ENCODE assay signal across 8 cellular contexts in the genomic region with DNA sequence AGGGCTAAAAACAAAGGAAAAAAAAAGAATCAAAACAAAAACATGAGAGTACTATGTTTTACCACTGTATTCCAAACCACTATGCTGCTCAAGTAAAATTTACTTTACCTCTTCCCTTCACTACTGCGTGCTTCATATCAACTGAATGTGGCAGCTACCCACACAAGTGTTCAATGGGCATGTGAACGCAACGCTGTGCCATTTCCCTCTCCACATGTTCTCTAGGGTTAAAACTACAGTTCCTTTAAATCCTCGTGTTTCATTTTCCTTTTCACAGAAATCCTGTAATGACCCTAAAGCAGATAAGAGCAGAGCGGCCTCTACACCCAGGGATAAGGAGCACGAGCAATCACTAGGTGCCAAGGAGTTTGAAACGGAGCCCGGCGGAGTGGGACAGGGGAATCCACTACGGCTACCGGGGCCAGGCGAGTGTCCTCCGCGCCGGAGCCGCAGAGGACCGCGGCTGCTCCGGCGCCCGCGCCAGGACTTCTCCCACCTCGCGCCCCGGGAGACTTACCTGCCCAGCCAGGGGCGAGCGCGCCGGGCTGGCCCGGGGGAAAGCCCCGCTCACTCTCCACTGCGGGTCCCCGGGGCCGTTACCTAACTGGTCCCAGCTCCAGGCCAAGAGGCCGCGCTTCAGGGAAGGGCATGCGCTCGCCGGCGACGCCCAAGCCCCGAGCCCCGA. TPM values are rescaled to one million over a fixed set of nuclear protein-coding genes. Genes with fewer than 3 reads are reported as not detected.
DNase-seq lines count a peak whose midpoint lies in the region; ATAC-seq and TF ChIP-seq lines count a peak whose summit lies in the region.

No MANE protein-coding gene starts in this region.

- no peaks in the 10 kb centered on the region for H3K27me3 Mint-ChIP-seq in stimulated activated memory B cell treated with anti-CD40 and anti-IgM and Interleukin-4, amounts not matched to agents 10 μg/mL and 1 μg/mL and 100 μg/mL, for 72 hours

- H3K9me3 ChIP-seq in mucosa of rectum (ENCODE audit: control insufficient read depth in 2 of 2, low read length in 2 of 2) = no peaks in the 10 kb centered on the region

- H3K4me3 ChIP-seq in epithelial cell of proximal tubule (ENCODE audit: low read depth, low read length) (peak overlapping the region; percentile 92), mucosa of rectum (ENCODE audit: low read length in 2 of 2) (peak overlapping the region; percentile 78 to 97)

- H3K27ac ChIP-seq in mucosa of rectum (ENCODE audit: low read depth in 2 of 2, low read length in 2 of 2) = peak overlapping the region; percentile 98 to 99

- H3K4me3 Mint-ChIP-seq in stimulated activated memory B cell treated with anti-CD40 and anti-IgM and Interleukin-4, amounts not matched to agents 10 μg/mL and 1 μg/mL and 100 μg/mL, for 72 hours = peak overlapping the region; percentile 96

- peaks cover 9 to 29% of the 10 kb centered on the region in 2 donors for H3K4me1 ChIP-seq in mucosa of rectum (ENCODE audit: control insufficient read depth in 2 of 2, insufficient read depth in 2 of 2, low read length in 2 of 2)

- H3K9ac ChIP-seq in mucosa of rectum (ENCODE audit: low read depth in 1 of 2, low read length in 2 of 2) = peak overlapping the region; percentile 89 to 99

- peak; percentile 10 for ATAC-seq in HG03066 (IDR thresholded peaks at IDR 0.05; ENCODE audit: low read depth, unreplicated experiment)
- no peak for ATAC-seq in stimulated activated memory B cell treated with anti-CD40 and anti-IgM and Interleukin-4, amounts not matched to agents 10 μg/mL and 1 μg/mL and 100 μg/mL, for 72 hours

- no peaks in the 10 kb centered on the region for H3K36me3 ChIP-seq in mucosa of rectum (ENCODE audit: control insufficient read depth in 2 of 2, insufficient read depth in 2 of 2, low read length in 2 of 2)

- no peaks in the 10 kb centered on the region for H3K9me3 Mint-ChIP-seq in stimulated activated memory B cell treated with anti-CD40 and anti-IgM and Interleukin-4, amounts not matched to agents 10 μg/mL and 1 μg/mL and 100 μg/mL, for 72 hours

- no peaks in the 10 kb centered on the region for H3K27me3 ChIP-seq in mucosa of rectum (ENCODE audit: control insufficient read depth in 2 of 2, insufficient read depth in 2 of 2, low read length in 2 of 2)

- H3K36me3 Mint-ChIP-seq in stimulated activated memory B cell treated with anti-CD40 and anti-IgM and Interleukin-4, amounts not matched to agents 10 μg/mL and 1 μg/mL and 100 μg/mL, for 72 hours = peaks cover 12% of the 10 kb centered on the region

- TF ChIP-seq CTCF in epithelial cell of proximal tubule (conservative IDR thresholded peaks at IDR 0.05; ENCODE audit: low read depth, low read length) = no peak

- peaks cover 50% of the 10 kb centered on the region for H3K4me1 Mint-ChIP-seq in stimulated activated memory B cell treated with anti-CD40 and anti-IgM and Interleukin-4, amounts not matched to agents 10 μg/mL and 1 μg/mL and 100 μg/mL, for 72 hours

- DNase-seq in NCI-H1436 (lab: John Stamatoyannopoulos, UW) (peak; percentile 3), NCI-H1436 treated with DMSO at 0.1 percent for 48 hours (lab: John Stamatoyannopoulos, UW) (no peak), NCI-H69 (lab: John Stamatoyannopoulos, UW) (peak; percentile 86), activated T-cell treated with anti-CD3 and anti-CD28 coated beads for 4 hours (peak; percentile 32), epithelial cell of proximal tubule (ENCODE audit: low read depth) (no peak)

- H3K27ac Mint-ChIP-seq in stimulated activated memory B cell treated with anti-CD40 and anti-IgM and Interleukin-4, amounts not matched to agents 10 μg/mL and 1 μg/mL and 100 μg/mL, for 72 hours = peak overlapping the region; percentile 99

RNA-seq across cellular contexts. Expression of gene NAMPT, which starts 0.8 kb away (rescaled TPM):
- total RNA-seq in epithelial cell of proximal tubule = 81.0 and 89.7 TPM in 2 replicates

Comparison
In these comparisons a context has a peak if more than half of its experiments do, and no peak if none do; other contexts are left out.
1. DNase-seq: peak in NCI-H1436 (single experiment), NCI-H69 (single experiment) and activated T-cell treated with anti-CD3 and anti-CD28 coated beads for 4 hours (single experiment); none in NCI-H1436 treated with DMSO at 0.1 percent for 48 hours (single experiment) and epithelial cell of proximal tubule (single experiment).